Comparison of ENCODE assay signal across 22 cellular contexts in genomic region chr18:74356959-74357358, GRCh38. TPM values are rescaled to one million over a fixed set of nuclear protein-coding genes. Genes with fewer than 3 reads are reported as not detected.
A peak's percentile ranks its signal among the peaks of the same experiment; 100 is the strongest.
DNase-seq lines count a peak whose midpoint lies in the region; ATAC-seq and TF ChIP-seq lines count a peak whose summit lies in the region.
"Had no signal": no experiment of that assay in that cellular context is flagged by ENCODE, and none has a peak within 500 bp of the region (broad histone marks: within the 10 kb centered on the region; RNA-seq: fewer than 3 reads in every experiment).

No MANE protein-coding gene starts in this region.

- no peaks in the 10 kb centered on the region for H3K4me1 ChIP-seq in ovary (ENCODE audit: insufficient read depth)
- H3K4me1 ChIP-seq: lower lobe of right lung, pancreas, sigmoid colon, SJSA1 had no signal

- H3K4me1 Mint-ChIP-seq in activated naive CD8-positive, alpha-beta T cell treated with anti-CD3 and anti-CD28 coated beads, Interleukin-2, amount 10 ng/mL, durations not matched to agents 7 days and 5 days: peaks cover 17% of the 10 kb centered on the region
- peaks cover 7% of the 10 kb centered on the region for H3K4me1 Mint-ChIP-seq in activated naive CD8-positive, alpha-beta T cell treated with anti-CD3 and anti-CD28 coated beads, Interleukin-2, amount 50 U/mL, for 24 hours
- H3K4me1 Mint-ChIP-seq: central memory CD8-positive, alpha-beta T cell had no signal

- TF ChIP-seq POLR2A in ovary (IDR thresholded peaks at IDR 0.05): no peak

- no peak for TF ChIP-seq CTCF in ovary (IDR thresholded peaks at IDR 0.05)

- peaks cover 4% of the 10 kb centered on the region for H3K27me3 Mint-ChIP-seq in activated naive CD8-positive, alpha-beta T cell treated with anti-CD3 and anti-CD28 coated beads, Interleukin-2, amount 10 ng/mL, durations not matched to agents 7 days and 5 days
- no peaks in the 10 kb centered on the region for H3K27me3 Mint-ChIP-seq in activated naive CD8-positive, alpha-beta T cell treated with anti-CD3 and anti-CD28 coated beads, Interleukin-2, amount 50 U/mL, for 24 hours

- POLR2A ChIA-PET in activated naive CD8-positive, alpha-beta T cell treated with anti-CD3 and anti-CD28 coated beads, Interleukin-2, amount 10 ng/mL, durations not matched to agents 7 days and 5 days (lab: Charles Lee): no interaction called here

- ATAC-seq in activated naive CD8-positive, alpha-beta T cell treated with anti-CD3 and anti-CD28 coated beads, Interleukin-2, amount 10 ng/mL, durations not matched to agents 7 days and 5 days (ENCODE audit: low read depth): peak; percentile 50
- ATAC-seq in activated naive CD8-positive, alpha-beta T cell treated with anti-CD3 and anti-CD28 coated beads, Interleukin-2, amount 50 U/mL, for 24 hours: no peak
- ATAC-seq in GM21717 (IDR thresholded peaks at IDR 0.05; ENCODE audit: unreplicated experiment) (peak; percentile 77), HG03354 (IDR thresholded peaks at IDR 0.05; ENCODE audit: poor library complexity, severe bottlenecking, unreplicated experiment) (peak; percentile 50), HG02623 (IDR thresholded peaks at IDR 0.05; ENCODE audit: unreplicated experiment) (no peak)
- ATAC-seq: lower lobe of right lung, pancreas, PC-3 had no signal

- no peaks in the 10 kb centered on the region for H3K36me3 ChIP-seq in ovary
- H3K36me3 ChIP-seq: lower lobe of right lung, pancreas, sigmoid colon, SJSA1 had no signal

- peak overlapping the region; percentile 35 for H3K27ac Mint-ChIP-seq in activated naive CD8-positive, alpha-beta T cell treated with anti-CD3 and anti-CD28 coated beads, Interleukin-2, amount 10 ng/mL, durations not matched to agents 7 days and 5 days
- H3K27ac Mint-ChIP-seq in activated naive CD8-positive, alpha-beta T cell treated with anti-CD3 and anti-CD28 coated beads, Interleukin-2, amount 50 U/mL, for 24 hours: no peak overlapping the region

- intact Hi-C loops in ovary (cut with DNase I): loop anchor here (10.0 kb wide), 2 partner anchors 188 to 198 kb away; no protein-coding TSS in a partner anchor

- TF ChIP-seq EP300 in ovary (IDR thresholded peaks at IDR 0.05): no peak

- no peak overlapping the region for H3K27ac ChIP-seq in ovary
- H3K27ac ChIP-seq: lower lobe of right lung, pancreas, sigmoid colon, SJSA1 had no signal

- H3K36me3 Mint-ChIP-seq in activated naive CD8-positive, alpha-beta T cell treated with anti-CD3 and anti-CD28 coated beads, Interleukin-2, amount 10 ng/mL, durations not matched to agents 7 days and 5 days: no peaks in the 10 kb centered on the region
- H3K36me3 Mint-ChIP-seq in activated naive CD8-positive, alpha-beta T cell treated with anti-CD3 and anti-CD28 coated beads, Interleukin-2, amount 50 U/mL, for 24 hours (ENCODE audit: low read depth): no peaks in the 10 kb centered on the region

- no peak overlapping the region for H3K4me3 ChIP-seq in ovary
- H3K4me3 ChIP-seq: lower lobe of right lung, pancreas, sigmoid colon, SJSA1 had no signal

- no peaks in the 10 kb centered on the region for H3K9me3 ChIP-seq in ovary
- H3K9me3 ChIP-seq: lower lobe of right lung, pancreas, sigmoid colon, SJSA1 had no signal

- no peaks in the 10 kb centered on the region for H3K27me3 ChIP-seq in ovary
- H3K27me3 ChIP-seq: pancreas, sigmoid colon had no signal

- WGBS in ovary, 3 donors: 73 to 92% (median 87%) methylated on average over 1 of the region's 1 CpG

- DNase-seq in activated naive CD8-positive, alpha-beta T cell treated with anti-CD3 and anti-CD28 coated beads, Interleukin-2, amount 10 ng/mL, durations not matched to agents 7 days and 5 days: no peak
- no peak for DNase-seq in activated naive CD8-positive, alpha-beta T cell treated with anti-CD3 and anti-CD28 coated beads, Interleukin-2, amount 50 U/mL, for 24 hours
- DNase-seq in DMS 273 treated with DMSO at 0.1 percent for 48 hours (lab: John Stamatoyannopoulos, UW): no peak
- DNase-seq in NCI-H2029 (lab: John Stamatoyannopoulos, UW): no peak
- no peak for DNase-seq in ovary
- DNase-seq: activated gamma-delta T cell treated with Interleukin-2 at 50 U/mL for 16 hours; effector CD8-positive, alpha-beta T cell; lower lobe of right lung; NCI-H1436 treated with DMSO at 0.1 percent for 48 hours; pancreas; PC-3; sigmoid colon; T1000 had no signal

- peak overlapping the region; percentile 49 for H3K4me3 Mint-ChIP-seq in activated naive CD8-positive, alpha-beta T cell treated with anti-CD3 and anti-CD28 coated beads, Interleukin-2, amount 10 ng/mL, durations not matched to agents 7 days and 5 days
- no peak overlapping the region for H3K4me3 Mint-ChIP-seq in activated naive CD8-positive, alpha-beta T cell treated with anti-CD3 and anti-CD28 coated beads, Interleukin-2, amount 50 U/mL, for 24 hours
- H3K4me3 Mint-ChIP-seq: central memory CD8-positive, alpha-beta T cell had no signal

- H3K9me3 Mint-ChIP-seq in activated naive CD8-positive, alpha-beta T cell treated with anti-CD3 and anti-CD28 coated beads, Interleukin-2, amount 10 ng/mL, durations not matched to agents 7 days and 5 days: no peaks in the 10 kb centered on the region
- no peaks in the 10 kb centered on the region for H3K9me3 Mint-ChIP-seq in activated naive CD8-positive, alpha-beta T cell treated with anti-CD3 and anti-CD28 coated beads, Interleukin-2, amount 50 U/mL, for 24 hours
- H3K9me3 Mint-ChIP-seq: central memory CD8-positive, alpha-beta T cell had no signal

RNA-seq across cellular contexts. Expression of gene C18orf63, which starts 41.3 kb away (rescaled TPM):
- not detected for total RNA-seq in activated naive CD8-positive, alpha-beta T cell treated with anti-CD3 and anti-CD28 coated beads, Interleukin-2, amount 10 ng/mL, durations not matched to agents 7 days and 5 days
- not detected for total RNA-seq in ovary
- not detected for polyA plus RNA-seq in ovary
- total RNA-seq: Daoy, myocyte, pancreas, PC-3, sigmoid colon, SJSA1, urinary bladder had no signal
- polyA plus RNA-seq: AG04450, pancreas, sigmoid colon, urinary bladder had no signal

Comparison
In these comparisons a context has a peak if more than half of its experiments do, and no peak if none do; other contexts are left out.
1. ATAC-seq: peak in activated naive CD8-positive, alpha-beta T cell treated with anti-CD3 and anti-CD28 coated beads, Interleukin-2, amount 10 ng/mL, durations not matched to agents 7 days and 5 days (single experiment), GM21717 (single experiment) and HG03354 (single experiment); none in activated naive CD8-positive, alpha-beta T cell treated with anti-CD3 and anti-CD28 coated beads, Interleukin-2, amount 50 U/mL, for 24 hours (single experiment) and HG02623 (single experiment).